Comparison of ENCODE assay signal across 5 cellular contexts in genomic region chr2:106510786-106511185, GRCh38. TPM values are rescaled to one million over a fixed set of nuclear protein-coding genes. Genes with fewer than 3 reads are reported as not detected.
"Had no signal": no experiment of that assay in that cellular context is flagged by ENCODE, and none has a peak within 500 bp of the region (broad histone marks: within the 10 kb centered on the region; RNA-seq: fewer than 3 reads in every experiment).

No MANE protein-coding gene starts in this region.

RNA-seq across cellular contexts. Expression of gene CD8B2, which starts 23.6 kb away (rescaled TPM):
- total RNA-seq: activated B cell treated with CpG ODN at 0.5 μM for 24 hours, bronchial epithelial cell, SJSA1 had no signal
- polyA plus RNA-seq: SK-N-SH had no signal

RNA-seq across cellular contexts. Expression of gene RGPD3, which starts 42.6 kb away (rescaled TPM):
- total RNA-seq: activated CD8-positive, alpha-beta memory T cell treated with anti-CD3 and anti-CD28 coated beads, Interleukin-2, amount 10 ng/mL, durations not matched to agents 7 days and 5 days had no signal
